In genomic region chr5:133359861-133360260, GRCh38 we compare ENCODE assay signal across 19 cellular contexts.
"Had no signal": no experiment of that assay in that cellular context is flagged by ENCODE, and none has a peak within 500 bp of the region (broad histone marks: within the 10 kb centered on the region; RNA-seq: fewer than 3 reads in every experiment).

No MANE protein-coding gene starts in this region.

- H3K9me3 ChIP-seq: breast epithelium had no signal

- H3K9me3 Mint-ChIP-seq: activated B cell treated with CpG ODN at 0.5 μM for 24 hours; activated CD4-positive, alpha-beta memory T cell treated with anti-CD3 and anti-CD28 coated beads for 36 hours; activated CD4-positive, alpha-beta T cell treated with anti-CD3 and anti-CD28 coated beads, Interleukin-2, amount 10 ng/mL, durations not matched to agents 24 days and 14 days had no signal

- H3K4me1 Mint-ChIP-seq: activated B cell treated with CpG ODN at 0.5 μM for 24 hours; activated CD4-positive, alpha-beta T cell treated with anti-CD3 and anti-CD28 coated beads, Interleukin-2, amount 10 ng/mL, durations not matched to agents 24 days and 14 days had no signal

- H3K27me3 Mint-ChIP-seq: activated CD4-positive, alpha-beta memory T cell treated with anti-CD3 and anti-CD28 coated beads for 36 hours had no signal

- H3K4me2 ChIP-seq: KMS-11 had no signal

- ATAC-seq: T-helper 17 cell had no signal

- H3K27me3 ChIP-seq: breast epithelium had no signal

- H3K36me3 Mint-ChIP-seq: activated CD4-positive, alpha-beta memory T cell treated with anti-CD3 and anti-CD28 coated beads for 36 hours had no signal

- H3K4me3 ChIP-seq: breast epithelium had no signal

- H3K27ac ChIP-seq: breast epithelium, KMS-11 had no signal

- DNase-seq: activated B cell treated with CpG ODN at 0.5 μM for 24 hours; activated CD4-positive, alpha-beta memory T cell treated with anti-CD3 and anti-CD28 coated beads for 36 hours; activated CD4-positive, alpha-beta T cell treated with anti-CD3 and anti-CD28 coated beads for 1 hour; activated CD4-positive, alpha-beta T cell treated with anti-CD3 and anti-CD28 coated beads, Interleukin-2, amount 10 ng/mL, durations not matched to agents 24 days and 14 days; activated CD8-positive, alpha-beta memory T cell treated with anti-CD3 and anti-CD28 coated beads for 24 hours; activated naive CD4-positive, alpha-beta T cell treated with anti-CD3 and anti-CD28 coated beads, Interleukin-2, amount 50 U/mL, for 16 hours; aorta; NCI-H1092; NCI-H1417; NCI-H1930; NCI-H345; NCI-H510A; NCI-H526 treated with DMSO at 0.1 percent for 48 hours; NCI-H82; SIG-M5; T-helper 17 cell; T-helper 9 cell had no signal

- H3K4me3 Mint-ChIP-seq: activated B cell treated with CpG ODN at 0.5 μM for 24 hours; activated CD4-positive, alpha-beta memory T cell treated with anti-CD3 and anti-CD28 coated beads for 36 hours; activated CD4-positive, alpha-beta T cell treated with anti-CD3 and anti-CD28 coated beads, Interleukin-2, amount 10 ng/mL, durations not matched to agents 24 days and 14 days; T-helper 17 cell had no signal

- H3K27ac Mint-ChIP-seq: activated B cell treated with CpG ODN at 0.5 μM for 24 hours; activated CD4-positive, alpha-beta memory T cell treated with anti-CD3 and anti-CD28 coated beads for 36 hours; activated CD4-positive, alpha-beta T cell treated with anti-CD3 and anti-CD28 coated beads, Interleukin-2, amount 10 ng/mL, durations not matched to agents 24 days and 14 days; T-helper 17 cell had no signal

- H3K36me3 ChIP-seq: breast epithelium had no signal

- H3K4me1 ChIP-seq: breast epithelium had no signal
